ENCODE assay signal across 8 cellular contexts in genomic region chr10:119543814-119544642, GRCh38. TPM values are rescaled to one million over a fixed set of nuclear protein-coding genes. Genes with fewer than 3 reads are reported as not detected.
DNase-seq lines count a peak whose midpoint lies in the region; ATAC-seq, FAIRE-seq and TF ChIP-seq lines count a peak whose summit lies in the region.

No MANE protein-coding gene starts in this region.

- peak overlapping the region; percentile 75 to 82; a peak in 3 of 4 replicates for H3K4me3 ChIP-seq in Panc1 (ENCODE audit: low read depth in 2 of 2, low read length in 2 of 2)
- peak overlapping the region in 3 of 4 donors; percentile 58 to 81 (median 73) for H3K4me3 ChIP-seq in esophagus squamous epithelium
- peak overlapping the region in 1 of 2 donors; percentile 76 for H3K4me3 ChIP-seq in prostate gland

- intact Hi-C loops in Panc1 (cut with micrococcal nuclease; ENCODE audit: unreplicated experiment) (no loop called here), esophagus squamous epithelium (cut with DNase I) (no loop called here), prostate gland (cut with DNase I) (loop anchor here (2.0 kb wide), 1 partner anchor 337 kb away; the partner anchor contains the start of gene GRK5)

- ATAC-seq in Panc1: no peak
- ATAC-seq in GM19023 (IDR thresholded peaks at IDR 0.05; ENCODE audit: unreplicated experiment): no peak

- peak; percentile 11; the same call in 1 of the 2 replicates for TF ChIP-seq CTCF in Panc1 (IDR thresholded peaks at IDR 0.05)
- TF ChIP-seq CTCF in esophagus squamous epithelium (IDR thresholded peaks at IDR 0.05): no peak
- TF ChIP-seq CTCF in prostate gland (IDR thresholded peaks at IDR 0.05): no peak

- TF ChIP-seq POLR2A in esophagus squamous epithelium (IDR thresholded peaks at IDR 0.05) (no peak), prostate gland (IDR thresholded peaks at IDR 0.05) (no peak)

- peak; percentile 67 for DNase-seq in GM04503 (ENCODE audit: low read depth)
- DNase-seq in Panc1 (ENCODE audit: low read depth, low spot score): no peak
- no peak for DNase-seq in esophagus squamous epithelium (lab: John Stamatoyannopoulos, UW)
- DNase-seq in prostate gland (ENCODE audit: low spot score): no peak
- no peak for DNase-seq in ACHN
- no peak for DNase-seq in islet precursor cell
- no peak for DNase-seq in RCC 7860 (ENCODE audit: low spot score)

- WGBS in esophagus squamous epithelium, 2 donors: 49 to 52% methylated on average over 18 to 19 of the region's 19 CpGs
- 52% methylated on average over 19 of the region's 19 CpGs for WGBS in prostate gland

- H3K4me1 ChIP-seq in Panc1 (ENCODE audit: control insufficient read depth, insufficient read depth, low read length) (peaks cover 44% of the 10 kb centered on the region), esophagus squamous epithelium (peaks cover 20 to 65% (median 24%) of the 10 kb centered on the region in 3 donors), prostate gland (replicated peaks) (no peaks in the 10 kb centered on the region)

- POLR2A ChIA-PET in Panc1 (lab: Charles Lee): no interaction called here

- H3K27me3 ChIP-seq in Panc1 (ENCODE audit: control insufficient read depth, insufficient read depth, low read length): no peaks in the 10 kb centered on the region
- H3K27me3 ChIP-seq in esophagus squamous epithelium: peaks cover 0 to 7% (median 0%) of the 10 kb centered on the region in 4 donors
- no peaks in the 10 kb centered on the region for H3K27me3 ChIP-seq in prostate gland (replicated peaks; ENCODE audit: insufficient read depth)

- no peak for FAIRE-seq in RCC 7860 (lab: Jason Lieb, UNC)

- no peaks in the 10 kb centered on the region for H3K9me3 ChIP-seq in Panc1 (ENCODE audit: control insufficient read depth, insufficient read depth, low read depth, low read length)
- H3K9me3 ChIP-seq in esophagus squamous epithelium: no peaks in the 10 kb centered on the region
- H3K9me3 ChIP-seq in prostate gland: no peaks in the 10 kb centered on the region

- H3K36me3 ChIP-seq in Panc1 (ENCODE audit: control insufficient read depth, insufficient read depth, low read length) (no peaks in the 10 kb centered on the region; the same call in 1 of the 2 replicates), esophagus squamous epithelium (no peaks in the 10 kb centered on the region), prostate gland (no peaks in the 10 kb centered on the region)

- CTCF ChIA-PET in Panc1 (lab: Charles Lee): interaction anchor here (0.7 to 1.4 kb wide), 3 partner anchors 14 to 344 kb away, joined by 3 to 4 read pairs (median 3); no protein-coding TSS in a partner anchor

- BruUV-seq in Panc1 (replicated peaks; lab: Mats Ljungman, UMichigan): TSS peak; percentile 96

- in situ Hi-C loops in Panc1 (cut with HindIII; ENCODE audit: low pct_unique_long_range_greater_than_20kb, low sequenced_read_pairs): no loop called here
- in situ Hi-C loops in ACHN (cut with HindIII; ENCODE audit: low pct_ligation_motif_present, low pct_unique_long_range_greater_than_20kb, low sequenced_read_pairs): no loop called here

- H3K27ac ChIP-seq in Panc1 (ENCODE audit: low read length) (peak overlapping the region; percentile 68), esophagus squamous epithelium (peak overlapping the region in 3 of 4 donors; percentile 84 to 92 (median 86)), prostate gland (peak overlapping the region; percentile 12 to 76)

RNA-seq across cellular contexts. Expression of gene RGS10, which starts 1.5 kb away (rescaled TPM):
- total RNA-seq in Panc1 (2021; ENCODE audit: unreplicated experiment) (68.6 TPM), esophagus squamous epithelium (10 to 100 TPM; 25.5 to 55.8 (median 43.9) TPM), prostate gland (10 to 100 TPM; 12.4 to 67.7 TPM)
- 64.0 TPM for polyA plus RNA-seq in Panc1 (2012; ENCODE audit: insufficient read length)

RNA-seq across cellular contexts. Expression of gene TIAL1, which starts 52.7 kb away (rescaled TPM):
- total RNA-seq in Panc1 (2021; ENCODE audit: unreplicated experiment) (236 TPM), esophagus squamous epithelium (10 to 100 TPM; 50.1 to 84.5 (median 65.2) TPM), prostate gland (10 to 100 TPM; 68.7 to 74.3 TPM)
- 119 TPM for polyA plus RNA-seq in Panc1 (2012; ENCODE audit: insufficient read length)
